Comparison of ENCODE assay signal across 8 cellular contexts in the genomic region with DNA sequence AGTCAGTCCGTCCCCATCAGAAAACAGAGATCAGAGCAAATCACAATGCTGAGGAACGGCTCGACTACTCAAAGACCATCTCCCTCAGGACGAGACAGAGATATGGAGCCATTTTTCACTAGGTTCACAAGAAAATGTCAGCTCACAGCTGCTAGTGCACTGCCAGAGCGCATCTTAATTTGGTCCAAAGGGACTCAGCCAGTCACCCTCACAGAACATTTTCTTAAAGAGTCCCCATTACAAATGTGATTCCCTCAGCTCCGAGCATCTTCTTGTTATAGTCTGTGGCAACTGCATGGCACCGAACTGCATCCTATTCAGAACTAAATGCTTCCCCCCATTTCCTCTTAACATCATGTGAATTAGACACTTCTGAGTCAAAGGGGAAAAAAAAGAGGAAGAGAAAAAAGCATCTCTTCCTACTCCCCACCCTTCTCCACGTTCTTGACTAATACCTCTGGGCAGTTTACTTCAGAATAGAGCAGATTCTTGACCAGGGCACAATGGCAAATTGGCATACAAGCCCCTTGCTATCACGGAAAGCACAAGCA.
DNase-seq lines count a peak whose midpoint lies in the region; ATAC-seq and TF ChIP-seq lines count a peak whose summit lies in the region.

No MANE protein-coding gene starts in this region.

- peak overlapping the region; percentile 88 for H2AFZ ChIP-seq in osteoblast (ENCODE audit: low read length)

- DNase-seq in CD1c-positive myeloid dendritic cell (ENCODE audit: extremely low spot score): peak; percentile 49
- peak; percentile 1 for DNase-seq in choroid plexus epithelial cell (ENCODE audit: low read depth)
- DNase-seq in osteoblast (ENCODE audit: insufficient read length, low spot score, missing footprints): no peak
- DNase-seq in NCI-H774 (lab: John Stamatoyannopoulos, UW): no peak
- no peak for DNase-seq in NCI-H2029 treated with DMSO at 0.1 percent for 48 hours (lab: John Stamatoyannopoulos, UW)
- DNase-seq in activated CD8-positive, alpha-beta T cell treated with anti-CD3 and anti-CD28 coated beads for 36 hours: no peak

- H3K4me3 ChIP-seq in choroid plexus epithelial cell (ENCODE audit: low read depth, low read length) (peak overlapping the region; percentile 28), osteoblast (ENCODE audit: insufficient read depth, low read length) (peak overlapping the region; percentile 75)

- no peaks in the 10 kb centered on the region for H3K9me3 ChIP-seq in osteoblast (ENCODE audit: low read depth, low read length)

- H4K20me1 ChIP-seq in osteoblast (ENCODE audit: insufficient read depth, low read length): peaks cover 2% of the 10 kb centered on the region

- intact Hi-C loops in activated CD8-positive, alpha-beta T cell treated with anti-CD3 and anti-CD28 coated beads for 36 hours (cut with micrococcal nuclease): no loop called here

- H3K27ac Mint-ChIP-seq in activated CD8-positive, alpha-beta T cell treated with anti-CD3 and anti-CD28 coated beads for 36 hours: no peak overlapping the region

- TF ChIP-seq CTCF in choroid plexus epithelial cell (conservative IDR thresholded peaks at IDR 0.05; ENCODE audit: low read depth, low read length) (no peak), osteoblast (IDR thresholded peaks at IDR 0.05; ENCODE audit: extremely low read depth, low read depth, low read length) (no peak)
- no peak for TF ChIP-seq CTCF in activated CD8-positive, alpha-beta T cell treated with anti-CD3 and anti-CD28 coated beads for 36 hours (IDR thresholded peaks at IDR 0.05)

- H3K27me3 ChIP-seq in osteoblast (ENCODE audit: insufficient read depth, low read length): peaks cover 15% of the 10 kb centered on the region

- POLR2A ChIA-PET in activated CD8-positive, alpha-beta T cell treated with anti-CD3 and anti-CD28 coated beads for 36 hours (lab: Charles Lee): no interaction called here

- peak overlapping the region; percentile 91 for H3K4me2 ChIP-seq in osteoblast (ENCODE audit: insufficient read depth, low read length)

- H3K36me3 ChIP-seq in osteoblast (ENCODE audit: insufficient read depth, low read length): no peaks in the 10 kb centered on the region

- H3K4me1 Mint-ChIP-seq in activated CD8-positive, alpha-beta T cell treated with anti-CD3 and anti-CD28 coated beads for 36 hours (ENCODE audit: low read depth): no peaks in the 10 kb centered on the region

- H3K36me3 Mint-ChIP-seq in activated CD8-positive, alpha-beta T cell treated with anti-CD3 and anti-CD28 coated beads for 36 hours (ENCODE audit: low read depth): no peaks in the 10 kb centered on the region

- peak; percentile 93 for ATAC-seq in GM21390 (IDR thresholded peaks at IDR 0.05; ENCODE audit: unreplicated experiment)
- peak; percentile 76 for ATAC-seq in HG03558 (IDR thresholded peaks at IDR 0.05; ENCODE audit: extremely low read depth, unreplicated experiment)
- no peak for ATAC-seq in activated CD8-positive, alpha-beta T cell treated with anti-CD3 and anti-CD28 coated beads for 36 hours

- H3K4me1 ChIP-seq in osteoblast (ENCODE audit: insufficient read depth, low read length): peaks cover 4% of the 10 kb centered on the region

- H3K79me2 ChIP-seq in osteoblast (ENCODE audit: insufficient read depth, low read length): no peaks in the 10 kb centered on the region

- H3K27me3 Mint-ChIP-seq in activated CD8-positive, alpha-beta T cell treated with anti-CD3 and anti-CD28 coated beads for 36 hours: peaks cover 7% of the 10 kb centered on the region

- H3K9me3 Mint-ChIP-seq in activated CD8-positive, alpha-beta T cell treated with anti-CD3 and anti-CD28 coated beads for 36 hours: peaks cover 4% of the 10 kb centered on the region

- H3K27ac ChIP-seq in osteoblast (ENCODE audit: low read depth, low read length): no peak overlapping the region

- CTCF ChIA-PET in activated CD8-positive, alpha-beta T cell treated with anti-CD3 and anti-CD28 coated beads for 36 hours (lab: Charles Lee): no interaction called here

- H3K4me3 Mint-ChIP-seq in activated CD8-positive, alpha-beta T cell treated with anti-CD3 and anti-CD28 coated beads for 36 hours: no peak overlapping the region

Comparison
In these comparisons a context has a peak if more than half of its experiments do, and no peak if none do; other contexts are left out.
1. DNase-seq: peak in CD1c-positive myeloid dendritic cell (single experiment) and choroid plexus epithelial cell (single experiment); none in osteoblast (single experiment), NCI-H774 (single experiment), NCI-H2029 treated with DMSO at 0.1 percent for 48 hours (single experiment) and activated CD8-positive, alpha-beta T cell treated with anti-CD3 and anti-CD28 coated beads for 36 hours (single experiment).